Comparison of ENCODE assay signal across 23 cellular contexts in genomic region chr2:95052301-95052700, GRCh38. TPM values are rescaled to one million over a fixed set of nuclear protein-coding genes. Genes with fewer than 3 reads are reported as not detected.
DNase-seq lines count a peak whose midpoint lies in the region; ATAC-seq and TF ChIP-seq lines count a peak whose summit lies in the region.
"Had no signal": no experiment of that assay in that cellular context is flagged by ENCODE, and none has a peak within 500 bp of the region (broad histone marks: within the 10 kb centered on the region; RNA-seq: fewer than 3 reads in every experiment).

No MANE protein-coding gene starts in this region.

- peaks cover 50% of the 10 kb centered on the region for H3K36me3 Mint-ChIP-seq in CD8-positive, alpha-beta T cell
- no peaks in the 10 kb centered on the region for H3K36me3 Mint-ChIP-seq in nephron progenitor cell (ENCODE audit: low read depth)

- H3K4me3 ChIP-seq in CD8-positive, alpha-beta T cell (ENCODE audit: low read depth, low read length) = no peak overlapping the region
- H3K4me3 ChIP-seq: BLaER1 had no signal

- H3K27ac Mint-ChIP-seq in CD8-positive, alpha-beta T cell = peak overlapping the region; percentile 69
- no peak overlapping the region for H3K27ac Mint-ChIP-seq in nephron progenitor cell

- no peak for DNase-seq in CD8-positive, alpha-beta T cell
- DNase-seq in HPDE6-E6E7 (ENCODE audit: extremely low spot score) = peak; percentile 63
- peak; percentile 31 for DNase-seq in nephron progenitor cell
- DNase-seq in GM10266 (ENCODE audit: extremely low spot score) = no peak
- DNase-seq: activated CD8-positive, alpha-beta T cell treated with anti-CD3 and anti-CD28 coated beads for 36 hours; activated T-cell treated with anti-CD3 and anti-CD28 coated beads, Interleukin-2, amount 50 U/mL, for 48 hours; amniotic stem cell; NCI-H1694 treated with DMSO at 0.1 percent for 48 hours; NCI-H526; stimulated activated CD4-positive, alpha-beta T cell treated with anti-CD3 and anti-CD28 coated beads, Interleukin-2, amount 100 ng/mL, for 48 hours; stimulated activated CD8-positive, alpha-beta memory T cell treated with anti-CD3 and anti-CD28 coated beads, Interleukin-4, amount 100 ng/mL, for 48 hours had no signal

- H3K9me3 Mint-ChIP-seq in CD8-positive, alpha-beta T cell = no peaks in the 10 kb centered on the region
- H3K9me3 Mint-ChIP-seq in nephron progenitor cell = no peaks in the 10 kb centered on the region
- H3K9me3 Mint-ChIP-seq: activated CD8-positive, alpha-beta T cell treated with anti-CD3 and anti-CD28 coated beads for 36 hours had no signal

- POLR2A ChIA-PET in CD8-positive, alpha-beta T cell (lab: Charles Lee) = interaction anchor here (4.2 to 8.6 kb wide), 2 partner anchors 23 to 27 kb away, joined by 32 to 67 read pairs; partner anchors contain the start of gene MAL

- H3K4me3 Mint-ChIP-seq in CD8-positive, alpha-beta T cell = no peak overlapping the region
- no peak overlapping the region for H3K4me3 Mint-ChIP-seq in nephron progenitor cell
- H3K4me3 Mint-ChIP-seq: activated CD8-positive, alpha-beta T cell treated with anti-CD3 and anti-CD28 coated beads for 36 hours had no signal

- ATAC-seq in CD8-positive, alpha-beta T cell = no peak
- ATAC-seq in HG03025 (IDR thresholded peaks at IDR 0.05; ENCODE audit: low FRiP score, unreplicated experiment) = no peak
- no peak for ATAC-seq in GM19463 (IDR thresholded peaks at IDR 0.05; ENCODE audit: unreplicated experiment)
- ATAC-seq: activated CD8-positive, alpha-beta T cell treated with anti-CD3 and anti-CD28 coated beads for 36 hours; sciatic nerve had no signal

- intact Hi-C loops in CD8-positive, alpha-beta T cell (cut with DNase I, micrococcal nuclease) = loop anchor here in 1 of 2 experiments (1.0 kb wide), 1 partner anchor 24 kb away; no protein-coding TSS in a partner anchor

- no peak for TF ChIP-seq CTCF in CD8-positive, alpha-beta T cell (IDR thresholded peaks at IDR 0.05)
- TF ChIP-seq CTCF in nephron progenitor cell (IDR thresholded peaks at IDR 0.05) = no peak
- no peak for TF ChIP-seq CTCF in GM10266 (IDR thresholded peaks at IDR 0.05; ENCODE audit: control insufficient read depth, insufficient read depth, low read depth, missing control alignments)

- H3K27ac ChIP-seq in CD8-positive, alpha-beta T cell (ENCODE audit: low read depth, low read length) = no peak overlapping the region
- peak overlapping the region; percentile 8 for H3K27ac ChIP-seq in cingulate gyrus (ENCODE audit: low read depth, low read length)
- H3K27ac ChIP-seq: BLaER1, neutrophil, VCaP had no signal

- H3K4me1 Mint-ChIP-seq in CD8-positive, alpha-beta T cell (ENCODE audit: low read depth) = peaks cover 72% of the 10 kb centered on the region
- peaks cover 32% of the 10 kb centered on the region for H3K4me1 Mint-ChIP-seq in nephron progenitor cell

- peaks cover 6% of the 10 kb centered on the region for H3K36me3 ChIP-seq in CD8-positive, alpha-beta T cell (ENCODE audit: insufficient read depth, low read length)
- H3K36me3 ChIP-seq: BLaER1, neutrophil had no signal

- CTCF ChIA-PET in CD8-positive, alpha-beta T cell (lab: Charles Lee) = interaction anchor here (0.6 to 17.4 kb wide), 10 partner anchors 9 to 68 kb away, joined by 3 to 226 read pairs (median 8); no protein-coding TSS in a partner anchor

- peaks cover 81% of the 10 kb centered on the region for H3K4me1 ChIP-seq in CD8-positive, alpha-beta T cell (ENCODE audit: insufficient read depth, low read length)

- H3K9me3 ChIP-seq in CD8-positive, alpha-beta T cell (ENCODE audit: low read length) = no peaks in the 10 kb centered on the region
- H3K9me3 ChIP-seq: BLaER1, neutrophil had no signal

- H3K27me3 Mint-ChIP-seq in CD8-positive, alpha-beta T cell (ENCODE audit: low read depth) = no peaks in the 10 kb centered on the region
- peaks cover 26% of the 10 kb centered on the region for H3K27me3 Mint-ChIP-seq in nephron progenitor cell (ENCODE audit: low read depth, poor library complexity)
- H3K27me3 Mint-ChIP-seq: activated CD8-positive, alpha-beta T cell treated with anti-CD3 and anti-CD28 coated beads for 36 hours had no signal

- H3K27me3 ChIP-seq in CD8-positive, alpha-beta T cell (ENCODE audit: insufficient read depth, low read length) = no peaks in the 10 kb centered on the region
- H3K27me3 ChIP-seq: BLaER1 had no signal

RNA-seq across cellular contexts. Expression of gene MAL, which starts 26.8 kb away (rescaled TPM):
- 10 to 100 TPM; 49.8 to 56.0 TPM for total RNA-seq in CD8-positive, alpha-beta T cell
- total RNA-seq: cerebellum, endothelial cell of umbilical vein, HT-29, LHCN-M2, temporal lobe had no signal

Comparison
In these comparisons a context has a peak if more than half of its experiments do, and no peak if none do; other contexts are left out.
1. DNase-seq: peak in HPDE6-E6E7 (single experiment) and nephron progenitor cell (single experiment); none in CD8-positive, alpha-beta T cell (0 of 7) and GM10266 (single experiment).